Comparison of ENCODE assay signal across 21 cellular contexts in genomic region chr19:30006206-30006605, GRCh38.
A peak's percentile ranks its signal among the peaks of the same experiment; 100 is the strongest.
DNase-seq lines count a peak whose midpoint lies in the region; ATAC-seq and TF ChIP-seq lines count a peak whose summit lies in the region.
"Had no signal": no experiment of that assay in that cellular context is flagged by ENCODE, and none has a peak within 500 bp of the region (broad histone marks: within the 10 kb centered on the region; RNA-seq: fewer than 3 reads in every experiment).

No MANE protein-coding gene starts in this region.

- peaks cover 37% of the 10 kb centered on the region for H3K4me1 Mint-ChIP-seq in activated CD4-positive, alpha-beta T cell treated with anti-CD3 and anti-CD28 coated beads, Interleukin-2, amount 10 ng/mL, durations not matched to agents 24 days and 14 days
- H3K4me1 Mint-ChIP-seq in CD8-positive, alpha-beta memory T cell = peaks cover 45 to 66% (median 52%) of the 10 kb centered on the region in 3 donors
- H3K4me1 Mint-ChIP-seq in activated B cell treated with CpG ODN at 0.5 μM for 24 hours (peaks cover 3% of the 10 kb centered on the region), immature natural killer cell (peaks cover 36 to 47% of the 10 kb centered on the region in 2 donors)

- H3K4me3 ChIP-seq in CD8-positive, alpha-beta memory T cell (ENCODE audit: low read length) = no peak overlapping the region
- H3K4me3 ChIP-seq: BLaER1, GM23338, lower lobe of right lung, right lobe of liver, upper lobe of left lung had no signal

- H3K27me3 ChIP-seq in CD8-positive, alpha-beta memory T cell (ENCODE audit: insufficient read depth, low read length, poor library complexity, severe bottlenecking) = no peaks in the 10 kb centered on the region
- H3K27me3 ChIP-seq: BLaER1, right lobe of liver, upper lobe of left lung had no signal

- peak overlapping the region; percentile 68 for H3K27ac Mint-ChIP-seq in activated CD4-positive, alpha-beta T cell treated with anti-CD3 and anti-CD28 coated beads, Interleukin-2, amount 10 ng/mL, durations not matched to agents 24 days and 14 days
- peak overlapping the region in 6 of 8 donors; percentile 6 to 78 (median 54) for H3K27ac Mint-ChIP-seq in CD8-positive, alpha-beta memory T cell
- H3K27ac Mint-ChIP-seq in activated B cell treated with CpG ODN at 0.5 μM for 24 hours (peak overlapping the region; percentile 26), immature natural killer cell (peak overlapping the region in 5 of 6 donors; percentile 20 to 73 (median 23))
- H3K27ac Mint-ChIP-seq: dendritic cell treated with granulocyte-macrophage colony-stimulating factor and Interleukin-4, amounts not matched to agents 40 ng/mL and 50 ng/mL, for 4 days; GM23338 had no signal

- TF ChIP-seq CTCF in activated B cell treated with CpG ODN at 0.5 μM for 24 hours (IDR thresholded peaks at IDR 0.05) (no peak), RWPE1 (conservative IDR thresholded peaks at IDR 0.05; ENCODE audit: low read depth) (no peak)

- peaks cover 23% of the 10 kb centered on the region for H3K4me1 ChIP-seq in CD8-positive, alpha-beta memory T cell (ENCODE audit: insufficient read depth, low read length)
- H3K4me1 ChIP-seq: lower lobe of right lung, right lobe of liver, upper lobe of left lung had no signal

- CTCF ChIA-PET in CD8-positive, alpha-beta memory T cell (lab: Charles Lee) = no interaction called here
- CTCF ChIA-PET in activated B cell treated with CpG ODN at 0.5 μM for 24 hours (lab: Charles Lee) = no interaction called here
- CTCF ChIA-PET in RWPE1 (lab: Yijun Ruan, JAX) = no interaction called here

- H3K9me3 ChIP-seq in CD8-positive, alpha-beta memory T cell (ENCODE audit: low read length) = no peaks in the 10 kb centered on the region
- H3K9me3 ChIP-seq: lower lobe of right lung, right lobe of liver, upper lobe of left lung had no signal

- H3K27ac ChIP-seq in CD8-positive, alpha-beta memory T cell (ENCODE audit: low read depth, low read length) = no peak overlapping the region
- H3K27ac ChIP-seq in RWPE1 = no peak overlapping the region
- H3K27ac ChIP-seq: BLaER1, lower lobe of right lung, right lobe of liver, upper lobe of left lung had no signal

- no peak for ATAC-seq in activated B cell treated with CpG ODN at 0.5 μM for 24 hours (ENCODE audit: low read depth)
- ATAC-seq: GM23338, lower lobe of right lung, right lobe of liver had no signal

- POLR2A ChIA-PET in CD8-positive, alpha-beta memory T cell (lab: Charles Lee) = no interaction called here
- POLR2A ChIA-PET in activated B cell treated with CpG ODN at 0.5 μM for 24 hours (lab: Charles Lee) = no interaction called here
- POLR2A ChIA-PET in RWPE1 (lab: Yijun Ruan, JAX; ENCODE audit: low non-redundant PET) = no interaction called here

- no peaks in the 10 kb centered on the region for H3K27me3 Mint-ChIP-seq in activated CD4-positive, alpha-beta T cell treated with anti-CD3 and anti-CD28 coated beads, Interleukin-2, amount 10 ng/mL, durations not matched to agents 24 days and 14 days
- H3K27me3 Mint-ChIP-seq in CD8-positive, alpha-beta memory T cell = no peaks in the 10 kb centered on the region
- H3K27me3 Mint-ChIP-seq in activated B cell treated with CpG ODN at 0.5 μM for 24 hours (no peaks in the 10 kb centered on the region), immature natural killer cell (ENCODE audit: low read depth in 3 of 3) (no peaks in the 10 kb centered on the region)
- H3K27me3 Mint-ChIP-seq: dendritic cell treated with granulocyte-macrophage colony-stimulating factor and Interleukin-4, amounts not matched to agents 40 ng/mL and 50 ng/mL, for 4 days had no signal

- no peak for DNase-seq in activated CD4-positive, alpha-beta T cell treated with anti-CD3 and anti-CD28 coated beads, Interleukin-2, amount 10 ng/mL, durations not matched to agents 24 days and 14 days
- no peak for DNase-seq in activated CD4-positive, alpha-beta T cell treated with anti-CD3 and anti-CD28 coated beads for 1 hour
- DNase-seq in CD8-positive, alpha-beta memory T cell = peak in 1 of 5 donors; percentile 18
- DNase-seq in activated B cell treated with CpG ODN at 0.5 μM for 24 hours (no peak), immature natural killer cell (peak; percentile 32 to 44 (median 42)), NCI-H526 (lab: John Stamatoyannopoulos, UW) (no peak), RWPE1 (ENCODE audit: low spot score) (no peak), NCI-H748 treated with DMSO at 0.1 percent for 48 hours (lab: John Stamatoyannopoulos, UW) (no peak)
- DNase-seq: DMS 273 treated with DMSO at 0.1 percent for 48 hours, GDM1, islet precursor cell, KBM-7, lower lobe of right lung, NCI-H1092 treated with DMSO at 0.1 percent for 48 hours, NCI-H2081, right lobe of liver, SW 1271, upper lobe of left lung had no signal

- H3K36me3 ChIP-seq in CD8-positive, alpha-beta memory T cell (ENCODE audit: insufficient read depth, low read length) = peaks cover 21% of the 10 kb centered on the region

- intact Hi-C loops in activated CD4-positive, alpha-beta T cell treated with anti-CD3 and anti-CD28 coated beads, Interleukin-2, amount 10 ng/mL, durations not matched to agents 24 days and 14 days (cut with micrococcal nuclease) = loop anchor here (2.0 kb wide), 1 partner anchor 61 kb away; no protein-coding TSS in a partner anchor
- intact Hi-C loops in activated B cell treated with CpG ODN at 0.5 μM for 24 hours (cut with micrococcal nuclease) = no loop called here

- H3K9me3 Mint-ChIP-seq in activated CD4-positive, alpha-beta T cell treated with anti-CD3 and anti-CD28 coated beads, Interleukin-2, amount 10 ng/mL, durations not matched to agents 24 days and 14 days = no peaks in the 10 kb centered on the region
- H3K9me3 Mint-ChIP-seq in CD8-positive, alpha-beta memory T cell = peaks cover 0 to 2% (median 0%) of the 10 kb centered on the region in 5 donors
- H3K9me3 Mint-ChIP-seq in activated B cell treated with CpG ODN at 0.5 μM for 24 hours (no peaks in the 10 kb centered on the region), immature natural killer cell (no peaks in the 10 kb centered on the region)
- H3K9me3 Mint-ChIP-seq: GM23338 had no signal

- peaks cover 50% of the 10 kb centered on the region for H3K36me3 Mint-ChIP-seq in activated CD4-positive, alpha-beta T cell treated with anti-CD3 and anti-CD28 coated beads, Interleukin-2, amount 10 ng/mL, durations not matched to agents 24 days and 14 days (ENCODE audit: low read depth)
- H3K36me3 Mint-ChIP-seq in CD8-positive, alpha-beta memory T cell = peaks cover 8 to 65% (median 18%) of the 10 kb centered on the region in 3 donors
- peaks cover 63% of the 10 kb centered on the region for H3K36me3 Mint-ChIP-seq in activated B cell treated with CpG ODN at 0.5 μM for 24 hours (ENCODE audit: low read depth)
- H3K36me3 Mint-ChIP-seq in immature natural killer cell = peaks cover 23 to 33% (median 25%) of the 10 kb centered on the region in 3 donors

- peak overlapping the region; percentile 70 for H3K4me3 Mint-ChIP-seq in activated CD4-positive, alpha-beta T cell treated with anti-CD3 and anti-CD28 coated beads, Interleukin-2, amount 10 ng/mL, durations not matched to agents 24 days and 14 days
- H3K4me3 Mint-ChIP-seq in CD8-positive, alpha-beta memory T cell = peak overlapping the region in 6 of 7 donors; percentile 35 to 72 (median 54)
- no peak overlapping the region for H3K4me3 Mint-ChIP-seq in activated B cell treated with CpG ODN at 0.5 μM for 24 hours
- peak overlapping the region; percentile 63 to 78 (median 71) for H3K4me3 Mint-ChIP-seq in immature natural killer cell
- H3K4me3 Mint-ChIP-seq: dendritic cell treated with granulocyte-macrophage colony-stimulating factor and Interleukin-4, amounts not matched to agents 40 ng/mL and 50 ng/mL, for 4 days; GM23338 had no signal

Comparison
In these comparisons a context has a peak if more than half of its experiments do, and no peak if none do; other contexts are left out.
1. DNase-seq: peak in immature natural killer cell (3 of 3); none in activated CD4-positive, alpha-beta T cell treated with anti-CD3 and anti-CD28 coated beads, Interleukin-2, amount 10 ng/mL, durations not matched to agents 24 days and 14 days (single experiment), activated CD4-positive, alpha-beta T cell treated with anti-CD3 and anti-CD28 coated beads for 1 hour (single experiment), activated B cell treated with CpG ODN at 0.5 μM for 24 hours (single experiment), NCI-H526 (0 of 2), RWPE1 (single experiment) and NCI-H748 treated with DMSO at 0.1 percent for 48 hours (single experiment).
2. Peak in every context shown above with its lines, with median percentiles within 50 percentile points of each other: H3K27ac Mint-ChIP-seq.